ENCODE assay signal across 7 cellular contexts in the genomic region with DNA sequence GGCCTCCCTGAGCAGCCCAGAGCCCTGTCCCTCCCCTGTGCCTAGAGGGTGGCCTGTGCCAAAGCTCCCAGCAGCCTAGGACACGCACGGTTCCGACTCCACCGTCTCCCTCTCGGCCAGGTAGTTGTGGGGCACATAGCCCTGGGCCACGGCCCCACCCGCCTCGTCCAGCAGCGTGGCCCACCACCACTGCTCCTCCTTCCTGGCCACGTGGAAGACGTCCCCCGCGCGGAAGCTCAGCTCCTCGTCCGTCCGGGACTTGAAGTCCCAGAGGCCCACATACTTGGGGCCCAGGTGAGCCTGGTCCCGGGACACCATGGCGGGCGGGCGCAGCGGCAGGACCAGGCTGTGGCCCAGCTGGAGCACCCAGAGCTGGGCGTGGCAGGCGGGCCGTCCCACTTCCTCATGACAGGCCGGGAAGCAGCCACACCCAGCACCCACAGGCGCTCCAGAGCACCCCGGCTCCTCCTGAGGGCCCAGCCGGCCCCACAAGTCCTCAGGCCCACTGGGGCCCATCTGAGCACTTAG. TPM values are rescaled to one million over a fixed set of nuclear protein-coding genes. Genes with fewer than 3 reads are reported as not detected.
DNase-seq lines count a peak whose midpoint lies in the region; ATAC-seq and TF ChIP-seq lines count a peak whose summit lies in the region.

PTK6 (minus strand) TSS at position 380 of the 528 bp plus-strand sequence; CDS start at position 318, 62 bp downstream.

- H3K27ac ChIP-seq in heart right ventricle (peak within 1 kb of the TSS in 7 of 10 donors; percentile 34 to 91 (median 57)), spleen (peak within 1 kb of the TSS; percentile 67 to 89 (median 86))

- H3K27me3 ChIP-seq in heart right ventricle (peaks cover 0 to 38% (median 20%) of the 10 kb centered on the region in 7 donors), spleen (replicated peaks in 1 of 7) (peaks cover 0 to 17% (median 0%) of the 10 kb centered on the region in 7 donors)

- H3K4me3 ChIP-seq in heart right ventricle (peak within 1 kb of the TSS in 9 of 10 donors; percentile 6 to 51 (median 31)), spleen (peak within 1 kb of the TSS; percentile 3 to 67 (median 37))

- peak; percentile 2 for ATAC-seq in GM18858 (IDR thresholded peaks at IDR 0.05; ENCODE audit: unreplicated experiment)
- ATAC-seq in HG02970 (IDR thresholded peaks at IDR 0.05; ENCODE audit: low FRiP score, unreplicated experiment), result peak; percentile 13
- ATAC-seq in heart right ventricle, result peak in 6 of 8 donors; percentile 4 to 30 (median 22)

- H3K4me1 ChIP-seq in heart right ventricle (peaks cover 0 to 34% (median 16%) of the 10 kb centered on the region in 9 donors), spleen (peaks cover 17 to 75% (median 55%) of the 10 kb centered on the region in 6 donors)

- TF ChIP-seq POLR2A in spleen (IDR thresholded peaks at IDR 0.05), result no peak

- no peak for TF ChIP-seq CTCF in heart right ventricle (IDR thresholded peaks at IDR 0.05)
- no peak for TF ChIP-seq CTCF in spleen (IDR thresholded peaks at IDR 0.05 in 8 of 11, conservative IDR thresholded peaks at IDR 0.05 in 3 of 11)

- H3K36me3 ChIP-seq in heart right ventricle, result no peaks in the 10 kb centered on the region
- H3K36me3 ChIP-seq in spleen, result no peaks in the 10 kb centered on the region

- DNase-seq in UCSD-AML1 (lab: John Stamatoyannopoulos, UW; ENCODE audit: unreplicated experiment) (peak; percentile 76), heart right ventricle (peak in 1 of 2 donors; percentile 47), spleen (peak; percentile 90), amygdala (lab: John Stamatoyannopoulos, UW) (no peak), NCI-H146 treated with DMSO at 0.1 percent for 48 hours (lab: John Stamatoyannopoulos, UW; ENCODE audit: unreplicated experiment) (no peak)

- intact Hi-C loops in heart right ventricle (cut with DNase I) (loop anchor here in 7 of 10 donors (5.0 to 10.0 kb wide), 5 partner anchors 40 to 435 kb away; partner anchors contain the start of genes TPD52L2 (in 4 of the 7) and ABHD16B (in 3 of the 7)), spleen (cut with DNase I; ENCODE audit: low total_unique reads) (loop anchor here (5.0 to 10.0 kb wide), 2 partner anchors 118 to 435 kb away; partner anchors contain the start of genes RTEL1 and STMN3)

- H3K9me3 ChIP-seq in heart right ventricle (no peaks in the 10 kb centered on the region), spleen (no peaks in the 10 kb centered on the region)

- 77 to 85% methylated on average over 29 of the region's 29 CpGs for WGBS in heart right ventricle, 2 donors
- 58 to 77% (median 70%) methylated on average over 12 to 29 of the region's 29 CpGs for WGBS in spleen, 5 donors

RNA-seq across cellular contexts. Expression of gene PTK6, which starts in this region (rescaled TPM):
- total RNA-seq in heart right ventricle (under 1 TPM in 2 of 10 donors, not detected in 8; 0.06 to 0.28 TPM), spleen (1 to 10 TPM in 1 of 7 donors, under 1 TPM in 6; 0.20 to 1.0 (median 0.77) TPM)
- polyA plus RNA-seq in heart right ventricle (under 1 TPM in 1 of 2 donors, not detected in 1; 0.03 TPM), spleen (under 1 TPM; 0.55 to 0.72 (median 0.64) TPM)

Comparison
In these comparisons a context has a peak if more than half of its experiments do, and no peak if none do; other contexts are left out.
1. Peak in ATAC-seq, H3K4me3 ChIP-seq and H3K27ac ChIP-seq in heart right ventricle; RNA of the gene not detected or under 1 TPM.
2. DNase-seq: peak in UCSD-AML1 (single experiment) and spleen (single experiment); none in amygdala (0 of 56) and NCI-H146 treated with DMSO at 0.1 percent for 48 hours (single experiment).
3. Peak in every context shown above with its lines, with median percentiles within 50 percentile points of each other: ATAC-seq.